In the genomic region with DNA sequence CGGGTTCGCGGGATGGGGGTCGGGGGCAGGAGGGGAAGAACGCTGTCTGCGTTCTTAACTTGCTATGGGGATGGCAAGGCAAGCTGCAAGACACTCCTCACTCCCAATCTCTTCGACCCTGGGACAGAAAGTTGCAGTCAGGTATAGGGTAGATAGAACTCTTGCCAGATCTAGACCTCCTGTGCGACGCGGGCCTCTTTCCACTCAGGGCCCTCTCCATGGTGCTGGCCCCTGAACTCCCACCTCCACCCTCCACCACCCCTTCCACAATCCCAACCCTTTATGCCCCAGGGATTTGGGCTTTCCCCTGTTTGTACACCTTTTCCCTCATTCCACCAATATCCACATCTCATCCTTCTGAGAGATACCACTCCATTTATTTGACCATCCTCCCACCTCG, we compare ENCODE assay signal across 10 cellular contexts. TPM values are rescaled to one million over a fixed set of nuclear protein-coding genes. Genes with fewer than 3 reads are reported as not detected.
DNase-seq lines count a peak whose midpoint lies in the region; ATAC-seq and TF ChIP-seq lines count a peak whose summit lies in the region.
"Had no signal": no experiment of that assay in that cellular context is flagged by ENCODE, and none has a peak within 500 bp of the region (broad histone marks: within the 10 kb centered on the region; RNA-seq: fewer than 3 reads in every experiment).

No MANE protein-coding gene starts in this region.

- DNase-seq in GM12865 (ENCODE audit: low read depth) (no peak), SJCRH30 (no peak), esophagus muscularis mucosa (ENCODE audit: extremely low spot score) (no peak), occipital lobe (lab: John Stamatoyannopoulos, UW) (no peak), activated gamma-delta T cell (lab: John Stamatoyannopoulos, UW) (no peak)
- DNase-seq: activated CD4-positive, alpha-beta T cell treated with anti-CD3 and anti-CD28 coated beads for 48 hours had no signal

- 62% methylated on average over 8 of the region's 11 CpGs for WGBS in esophagus muscularis mucosa

- H3K36me3 ChIP-seq in SJCRH30 (no peaks in the 10 kb centered on the region), esophagus muscularis mucosa (peaks cover 0 to 36% (median 16%) of the 10 kb centered on the region in 4 donors), rectal smooth muscle tissue (ENCODE audit: control insufficient read depth, insufficient read depth, low read length) (no peaks in the 10 kb centered on the region)

- no peak for TF ChIP-seq POLR2A in esophagus muscularis mucosa (IDR thresholded peaks at IDR 0.05; ENCODE audit: low read depth)

- H3K9me3 ChIP-seq in SJCRH30 (replicated peaks), result no peaks in the 10 kb centered on the region
- H3K9me3 ChIP-seq in esophagus muscularis mucosa, result no peaks in the 10 kb centered on the region

- no peak for TF ChIP-seq EP300 in esophagus muscularis mucosa (IDR thresholded peaks at IDR 0.05)

- intact Hi-C loops in esophagus muscularis mucosa (cut with DNase I), result loop anchor here (1.0 to 2.0 kb wide), 3 partner anchors 18 to 106 kb away; partner anchors contain the start of gene ZC3H10

- peak overlapping the region; percentile 92 for H3K9ac ChIP-seq in rectal smooth muscle tissue (ENCODE audit: low read length)

- no peak for TF ChIP-seq CTCF in GM12865 (IDR thresholded peaks at IDR 0.05; ENCODE audit: insufficient read depth, low read depth, low read length, missing control alignments)
- no peak for TF ChIP-seq CTCF in esophagus muscularis mucosa (IDR thresholded peaks at IDR 0.05)

- ATAC-seq in GM18517 (IDR thresholded peaks at IDR 0.05; ENCODE audit: unreplicated experiment), result no peak
- no peak for ATAC-seq in HG03378 (IDR thresholded peaks at IDR 0.05; ENCODE audit: unreplicated experiment)

- peak overlapping the region; percentile 60 for H3K4me3 ChIP-seq in GM12865 (ENCODE audit: low read depth, low read length)
- peak overlapping the region; percentile 57 for H3K4me3 ChIP-seq in SJCRH30
- peak overlapping the region; percentile 57 to 65 (median 60) for H3K4me3 ChIP-seq in esophagus muscularis mucosa
- peak overlapping the region; percentile 59 for H3K4me3 ChIP-seq in rectal smooth muscle tissue (ENCODE audit: low read length)

- H3K4me1 ChIP-seq in SJCRH30, result no peaks in the 10 kb centered on the region
- peaks cover 31 to 48% (median 43%) of the 10 kb centered on the region in 4 donors for H3K4me1 ChIP-seq in esophagus muscularis mucosa
- peaks cover 20% of the 10 kb centered on the region for H3K4me1 ChIP-seq in rectal smooth muscle tissue (ENCODE audit: control insufficient read depth, insufficient read depth, low read length)

- H3K27ac ChIP-seq in SJCRH30 (no peak overlapping the region), esophagus muscularis mucosa (replicated peaks in 1 of 4) (peak overlapping the region; percentile 65 to 98 (median 95)), rectal smooth muscle tissue (ENCODE audit: low read depth, low read length) (peak overlapping the region; percentile 68)

- H3K27me3 ChIP-seq in SJCRH30 (no peaks in the 10 kb centered on the region), esophagus muscularis mucosa (no peaks in the 10 kb centered on the region), rectal smooth muscle tissue (ENCODE audit: control insufficient read depth, insufficient read depth, low read length) (no peaks in the 10 kb centered on the region)

RNA-seq across cellular contexts. Expression of gene NABP2, which starts 0.8 kb away (rescaled TPM):
- total RNA-seq in SJCRH30 (2014; rRNA removed; shearing (Covaris generic)), result 43.2 and 46.5 TPM in 2 replicates
- total RNA-seq in esophagus muscularis mucosa (10 to 100 TPM; 27.0 to 36.4 (median 30.9) TPM), occipital lobe (20.1 TPM)

RNA-seq across cellular contexts. Expression of gene RNF41, which starts 3.2 kb away (rescaled TPM):
- 24.3 and 25.7 TPM in 2 replicates for total RNA-seq in SJCRH30 (2014; rRNA removed; shearing (Covaris generic))
- total RNA-seq in esophagus muscularis mucosa (100 to 1,000 TPM in 3 of 4 donors, 10 to 100 TPM in 1; 64.4 to 165 (median 109) TPM), occipital lobe (78.1 TPM)

RNA-seq across cellular contexts. Expression of gene SLC39A5, which starts 4.9 kb away (rescaled TPM):
- total RNA-seq in SJCRH30 (2014; rRNA removed; shearing (Covaris generic)), result not detected in 2 replicates
- not detected for total RNA-seq in esophagus muscularis mucosa
- not detected for total RNA-seq in occipital lobe
- total RNA-seq: myocyte had no signal

RNA-seq across cellular contexts. Expression of gene ANKRD52, which starts 33.2 kb away (rescaled TPM):
- total RNA-seq in SJCRH30 (2014; rRNA removed; shearing (Covaris generic)), result 12.0 and 12.5 TPM in 2 replicates
- total RNA-seq in esophagus muscularis mucosa (10 to 100 TPM; 13.8 to 31.5 (median 19.6) TPM), occipital lobe (9.2 TPM)

RNA-seq across cellular contexts. Expression of gene SMARCC2, which starts 35.7 kb away (rescaled TPM):
- total RNA-seq in SJCRH30 (2014; rRNA removed; shearing (Covaris generic)), result 57.3 and 60.9 TPM in 2 replicates
- total RNA-seq in esophagus muscularis mucosa, result 100 to 1,000 TPM in 2 of 4 donors, 10 to 100 TPM in 2; 62.1 to 111 (median 94.3) TPM
- total RNA-seq in occipital lobe, result 80.6 TPM
